11 cellular contexts compared by ENCODE assay signal in the genomic region with DNA sequence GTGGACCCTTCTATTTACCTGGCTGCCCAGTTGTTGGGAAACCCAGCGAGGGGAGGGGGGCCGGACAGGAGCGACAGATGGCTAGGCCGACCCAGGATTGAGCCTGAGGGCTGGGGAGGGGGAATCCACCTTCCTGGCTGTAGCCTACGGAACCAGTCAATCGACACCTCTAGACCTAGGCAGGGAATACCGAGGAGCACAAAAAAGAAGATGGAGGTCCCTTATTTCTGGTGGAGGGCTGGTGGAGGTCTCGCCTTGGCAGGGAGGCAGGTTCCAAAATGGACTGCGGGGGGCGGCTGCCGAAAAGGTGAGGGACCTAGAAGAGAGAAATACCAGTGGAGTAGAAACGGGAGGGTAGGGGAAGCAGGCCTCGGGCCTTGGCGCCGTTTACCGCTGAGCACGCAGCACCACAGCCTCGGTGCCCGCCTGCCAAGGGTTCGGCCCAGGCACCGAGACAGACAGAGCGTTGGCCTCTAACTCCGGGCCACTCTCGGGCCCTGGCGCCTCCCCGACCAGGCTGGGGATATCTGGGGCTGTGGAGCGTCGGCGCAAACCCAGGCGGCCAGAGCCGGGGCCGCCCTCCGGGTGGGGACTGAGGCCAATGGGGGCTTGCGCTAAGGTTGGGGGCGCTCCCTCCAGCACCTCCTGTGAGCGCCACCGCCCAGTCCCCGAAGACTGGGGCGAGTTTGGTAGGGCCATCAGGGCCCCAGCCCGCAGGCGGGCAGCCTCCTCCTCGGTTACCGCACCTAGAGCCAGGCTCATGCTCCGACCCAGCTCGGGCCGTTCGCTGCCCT. TPM values are rescaled to one million over a fixed set of nuclear protein-coding genes. Genes with fewer than 3 reads are reported as not detected.
DNase-seq lines count a peak whose midpoint lies in the region; TF ChIP-seq lines count a peak whose summit lies in the region.
"Had no signal": no experiment of that assay in that cellular context is flagged by ENCODE, and none has a peak within 500 bp of the region (broad histone marks: within the 10 kb centered on the region; RNA-seq: fewer than 3 reads in every experiment).

No MANE protein-coding gene starts in this region.

- no peak for DNase-seq in activated T-cell treated with anti-CD3 and anti-CD28 coated beads, Interleukin-2, amount 50 U/mL, for 24 hours
- DNase-seq in activated T-cell treated with anti-CD3 and anti-CD28 coated beads, Interleukin-2, amount 50 U/mL, for 48 hours, result no peak
- no peak for DNase-seq in activated CD4-positive, alpha-beta memory T cell treated with anti-CD3 and anti-CD28 coated beads, Interleukin-2, amount 10 ng/mL, durations not matched to agents 7 days and 5 days
- DNase-seq in stomach, result no peak
- no peak for DNase-seq in GDM1 (lab: John Stamatoyannopoulos, UW)
- DNase-seq in NCI-H1105 (lab: John Stamatoyannopoulos, UW), result no peak
- DNase-seq in substantia nigra (lab: John Stamatoyannopoulos, UW), result no peak
- DNase-seq: stimulated activated CD4-positive, alpha-beta T cell treated with anti-CD3 and anti-CD28 coated beads, Interleukin-2, amount 100 ng/mL, for 48 hours had no signal

- H3K4me1 ChIP-seq in iPS-20b (ENCODE audit: insufficient read depth, low read length), result peaks cover 15% of the 10 kb centered on the region
- peaks cover 29 to 60% (median 41%) of the 10 kb centered on the region in 4 donors for H3K4me1 ChIP-seq in stomach

- H3K27me3 ChIP-seq in iPS-20b (ENCODE audit: insufficient read depth, low read length) (peaks cover 90% of the 10 kb centered on the region), stomach (peaks cover 18 to 77% (median 53%) of the 10 kb centered on the region in 3 donors)

- H3K9me3 ChIP-seq in iPS-20b (ENCODE audit: insufficient read depth, low read depth, low read length) (no peaks in the 10 kb centered on the region), stomach (no peaks in the 10 kb centered on the region)

- H3K27me3 Mint-ChIP-seq in activated T-cell treated with anti-CD3 and anti-CD28 coated beads, Interleukin-2, amount 50 U/mL, for 24 hours, result peaks cover 57% of the 10 kb centered on the region
- peaks cover 51% of the 10 kb centered on the region for H3K27me3 Mint-ChIP-seq in activated CD4-positive, alpha-beta memory T cell treated with anti-CD3 and anti-CD28 coated beads, Interleukin-2, amount 10 ng/mL, durations not matched to agents 7 days and 5 days

- H3K9ac ChIP-seq in iPS-20b (ENCODE audit: low read depth, low read length), result no peak overlapping the region

- 48 to 67% (median 51%) methylated on average over 27 to 47 of the region's 47 CpGs for whole genome bisulfite sequencing in stomach, 5 donors

- CTCF ChIA-PET in activated CD4-positive, alpha-beta memory T cell treated with anti-CD3 and anti-CD28 coated beads, Interleukin-2, amount 10 ng/mL, durations not matched to agents 7 days and 5 days (lab: Charles Lee), result interaction anchor here (1.0 to 10.3 kb wide), 7 partner anchors 28 to 141 kb away, joined by 3 to 262 read pairs (median 20); a partner anchor contains a TSS

- no peak for TF ChIP-seq CTCF in stomach (IDR thresholded peaks at IDR 0.05)

- H3K9me3 Mint-ChIP-seq in activated T-cell treated with anti-CD3 and anti-CD28 coated beads, Interleukin-2, amount 50 U/mL, for 24 hours, result no peaks in the 10 kb centered on the region
- no peaks in the 10 kb centered on the region for H3K9me3 Mint-ChIP-seq in activated CD4-positive, alpha-beta memory T cell treated with anti-CD3 and anti-CD28 coated beads, Interleukin-2, amount 10 ng/mL, durations not matched to agents 7 days and 5 days
- H3K9me3 Mint-ChIP-seq: activated naive CD8-positive, alpha-beta T cell treated with anti-CD3 and anti-CD28 coated beads, Interleukin-2, amount 50 U/mL, for 24 hours had no signal

- H3K36me3 ChIP-seq in iPS-20b (ENCODE audit: insufficient read depth, low read depth, low read length), result no peaks in the 10 kb centered on the region
- no peaks in the 10 kb centered on the region for H3K36me3 ChIP-seq in stomach

- no peaks in the 10 kb centered on the region for H3K36me3 Mint-ChIP-seq in activated T-cell treated with anti-CD3 and anti-CD28 coated beads, Interleukin-2, amount 50 U/mL, for 24 hours (ENCODE audit: low read depth)
- H3K36me3 Mint-ChIP-seq in activated CD4-positive, alpha-beta memory T cell treated with anti-CD3 and anti-CD28 coated beads, Interleukin-2, amount 10 ng/mL, durations not matched to agents 7 days and 5 days (ENCODE audit: low read depth), result peaks cover 3% of the 10 kb centered on the region

- POLR2A ChIA-PET in activated CD4-positive, alpha-beta memory T cell treated with anti-CD3 and anti-CD28 coated beads, Interleukin-2, amount 10 ng/mL, durations not matched to agents 7 days and 5 days (lab: Charles Lee), result interaction anchor here (1.3 to 1.4 kb wide), 2 partner anchors 30 to 52 kb away, joined by 3 read pairs; no protein-coding TSS in a partner anchor

- H3K4me3 ChIP-seq in iPS-20b (ENCODE audit: low read length) (peak overlapping the region; percentile 35; the same call in 1 of the 2 replicates), stomach (peak overlapping the region; percentile 44 to 71 (median 51))

- intact Hi-C loops in stomach (cut with DNase I; ENCODE audit: low total_unique reads), result loop anchor here (5.0 kb wide), 1 partner anchor 141 kb away; no protein-coding TSS in a partner anchor

- H3K27ac ChIP-seq in iPS-20b (ENCODE audit: low read length), result no peak overlapping the region
- no peak overlapping the region for H3K27ac ChIP-seq in stomach
- no peak overlapping the region for H3K27ac ChIP-seq in substantia nigra (ENCODE audit: low read depth, low read length, poor library complexity, severe bottlenecking)

- H3K27ac Mint-ChIP-seq in activated T-cell treated with anti-CD3 and anti-CD28 coated beads, Interleukin-2, amount 50 U/mL, for 24 hours, result no peak overlapping the region
- H3K27ac Mint-ChIP-seq in activated CD4-positive, alpha-beta memory T cell treated with anti-CD3 and anti-CD28 coated beads, Interleukin-2, amount 10 ng/mL, durations not matched to agents 7 days and 5 days, result no peak overlapping the region
- H3K27ac Mint-ChIP-seq: activated naive CD8-positive, alpha-beta T cell treated with anti-CD3 and anti-CD28 coated beads, Interleukin-2, amount 50 U/mL, for 24 hours had no signal

- peak overlapping the region; percentile 35 for H3K4me3 Mint-ChIP-seq in activated T-cell treated with anti-CD3 and anti-CD28 coated beads, Interleukin-2, amount 50 U/mL, for 24 hours
- H3K4me3 Mint-ChIP-seq in activated CD4-positive, alpha-beta memory T cell treated with anti-CD3 and anti-CD28 coated beads, Interleukin-2, amount 10 ng/mL, durations not matched to agents 7 days and 5 days, result peak overlapping the region; percentile 38
- H3K4me3 Mint-ChIP-seq: activated naive CD8-positive, alpha-beta T cell treated with anti-CD3 and anti-CD28 coated beads, Interleukin-2, amount 50 U/mL, for 24 hours had no signal

- no peak for TF ChIP-seq POLR2A in stomach (IDR thresholded peaks at IDR 0.05)

- TF ChIP-seq EP300 in stomach (IDR thresholded peaks at IDR 0.05), result no peak

- H3K4me1 Mint-ChIP-seq in activated T-cell treated with anti-CD3 and anti-CD28 coated beads, Interleukin-2, amount 50 U/mL, for 24 hours (ENCODE audit: low read depth), result peaks cover 6% of the 10 kb centered on the region
- H3K4me1 Mint-ChIP-seq in activated CD4-positive, alpha-beta memory T cell treated with anti-CD3 and anti-CD28 coated beads, Interleukin-2, amount 10 ng/mL, durations not matched to agents 7 days and 5 days, result peaks cover 2% of the 10 kb centered on the region

RNA-seq across cellular contexts. Expression of a gene that starts 1.6 kb away (rescaled TPM):
- not detected for total RNA-seq in activated CD4-positive, alpha-beta memory T cell treated with anti-CD3 and anti-CD28 coated beads, Interleukin-2, amount 10 ng/mL, durations not matched to agents 7 days and 5 days
- under 1 TPM in 1 of 5 donors, not detected in 4; 0.37 TPM for total RNA-seq in stomach
- not detected for polyA plus RNA-seq in stomach
- total RNA-seq: HT1080 had no signal

RNA-seq across cellular contexts. Expression of a gene that starts 26.5 kb away (rescaled TPM):
- 100 to 1,000 TPM; 140 TPM for total RNA-seq in activated CD4-positive, alpha-beta memory T cell treated with anti-CD3 and anti-CD28 coated beads, Interleukin-2, amount 10 ng/mL, durations not matched to agents 7 days and 5 days
- total RNA-seq in stomach, result 10 to 100 TPM in 3 of 5 donors, 1 to 10 TPM in 2; 3.5 to 12.5 (median 11.7) TPM
- 1 to 10 TPM; 5.3 to 5.6 (median 5.4) TPM for polyA plus RNA-seq in stomach

RNA-seq across cellular contexts. Expression of a gene that starts 42.2 kb away (rescaled TPM):
- 1 to 10 TPM; 8.7 to 8.9 TPM for total RNA-seq in activated CD4-positive, alpha-beta memory T cell treated with anti-CD3 and anti-CD28 coated beads, Interleukin-2, amount 10 ng/mL, durations not matched to agents 7 days and 5 days
- 10 to 100 TPM; 16.4 to 65.2 (median 21.6) TPM for total RNA-seq in stomach
- polyA plus RNA-seq in stomach, result 10 to 100 TPM in 1 of 3 donors, 1 to 10 TPM in 2; 3.4 to 20.5 (median 8.8) TPM

RNA-seq across cellular contexts. Expression of a gene that starts 42.4 kb away (rescaled TPM):
- total RNA-seq in activated CD4-positive, alpha-beta memory T cell treated with anti-CD3 and anti-CD28 coated beads, Interleukin-2, amount 10 ng/mL, durations not matched to agents 7 days and 5 days, result under 1 TPM; 0.20 to 0.65 TPM
- total RNA-seq in stomach, result 10 to 100 TPM in 3 of 5 donors, 1 to 10 TPM in 1, under 1 TPM in 1; under 0.01 to 91.9 (median 16.3) TPM
- polyA plus RNA-seq in stomach, result 1 to 10 TPM; 1.8 to 7.7 (median 4.7) TPM

RNA-seq across cellular contexts. Expression of a gene that starts 59.5 kb away (rescaled TPM):
- total RNA-seq in activated CD4-positive, alpha-beta memory T cell treated with anti-CD3 and anti-CD28 coated beads, Interleukin-2, amount 10 ng/mL, durations not matched to agents 7 days and 5 days, result 1 to 10 TPM; 2.0 to 2.6 TPM
- total RNA-seq in stomach, result 10 to 100 TPM in 4 of 5 donors, under 1 TPM in 1; 0.58 to 39.3 (median 21.1) TPM
- 1 to 10 TPM; 2.9 to 9.7 (median 8.2) TPM for polyA plus RNA-seq in stomach

Comparison
In these comparisons a context has a peak if more than half of its experiments do, and no peak if none do; other contexts are left out.
1. RNA of a gene that starts 26.5 kb away (total RNA-seq): 140 TPM in activated CD4-positive, alpha-beta memory T cell treated with anti-CD3 and anti-CD28 coated beads, Interleukin-2, amount 10 ng/mL, durations not matched to agents 7 days and 5 days; 3.5 to 12.5 TPM in stomach; every median in the first group is over 10 times any median in the second.